In the genomic region with DNA sequence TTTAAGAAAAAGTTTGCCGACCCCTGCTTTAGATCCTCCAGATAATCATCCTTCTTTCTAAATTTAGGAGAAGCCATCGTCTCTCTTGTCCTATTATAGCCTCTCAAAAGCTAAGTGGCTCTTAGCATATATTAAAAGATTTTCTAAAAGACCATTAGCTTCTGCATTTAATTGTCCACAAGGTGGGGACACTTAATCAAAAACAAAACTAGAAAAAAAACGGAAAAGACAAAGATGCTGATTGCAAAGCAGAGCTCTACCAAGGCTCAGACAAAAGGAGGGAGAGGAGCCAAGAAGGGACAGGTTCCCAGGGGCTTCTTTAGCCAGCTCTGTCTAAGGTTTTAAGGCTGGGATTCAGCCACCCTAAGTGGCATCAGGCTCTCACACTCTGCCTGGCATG, we compare ENCODE assay signal across 11 cellular contexts.
DNase-seq lines count a peak whose midpoint lies in the region; ATAC-seq, FAIRE-seq and TF ChIP-seq lines count a peak whose summit lies in the region.
"Had no signal": no experiment of that assay in that cellular context is flagged by ENCODE, and none has a peak within 500 bp of the region (broad histone marks: within the 10 kb centered on the region; RNA-seq: fewer than 3 reads in every experiment).

No MANE protein-coding gene starts in this region.

- no peaks in the 10 kb centered on the region for H4K20me1 ChIP-seq in IMR-90 (ENCODE audit: insufficient read depth, low read length)

- H3K56ac ChIP-seq in IMR-90 (ENCODE audit: extremely low read depth, insufficient read depth, low read length): no peak overlapping the region

- H3K79me1 ChIP-seq in IMR-90 (ENCODE audit: low read depth in 1 of 2, low read length in 2 of 2): no peaks in the 10 kb centered on the region

- H3K4ac ChIP-seq in IMR-90 (ENCODE audit: low read depth, low read length): no peak overlapping the region

- no peak overlapping the region for H2BK5ac ChIP-seq in IMR-90 (ENCODE audit: low read depth, low read length, poor library complexity, severe bottlenecking)

- WGBS in IMR-90 (ENCODE audit: extremely low coverage in 2 of 2, insufficient read length in 1 of 2), 2 experiments: no CpG with 5 or more reads among the region's 3 CpGs

- H3K36me3 ChIP-seq in BJ (ENCODE audit: control insufficient read depth, insufficient read depth, low read length) (no peaks in the 10 kb centered on the region), IMR-90 (ENCODE audit: control insufficient read depth, insufficient read depth, low read length) (no peaks in the 10 kb centered on the region)
- H3K36me3 ChIP-seq: gastrocnemius medialis, WERI-Rb-1 had no signal

- H3K4me1 ChIP-seq in IMR-90 (ENCODE audit: control insufficient read depth, insufficient read depth, low read length): no peaks in the 10 kb centered on the region
- H3K4me1 ChIP-seq: gastrocnemius medialis had no signal

- H4K91ac ChIP-seq in IMR-90 (ENCODE audit: insufficient read depth, low read depth, low read length): no peak overlapping the region

- intact Hi-C loops in IMR-90 (cut with micrococcal nuclease): loop anchor here (1.0 to 5.0 kb wide), 3 partner anchors 377 to 862 kb away; no protein-coding TSS in a partner anchor

- CTCF ChIA-PET in BJ (lab: Yijun Ruan, JAX): interaction anchor here (0.6 to 4.9 kb wide), 21 partner anchors 9 to 1007 kb away, joined by 3 to 70 read pairs (median 4); partner anchors contain the start of gene CSMD2
- CTCF ChIA-PET in IMR-90 (lab: Yijun Ruan, JAX): no interaction called here

- POLR2A ChIA-PET in BJ (lab: Charles Lee) (no interaction called here), IMR-90 (lab: Charles Lee; ENCODE audit: unreplicated experiment) (no interaction called here)

- no peak for TF ChIP-seq POLR2A in IMR-90 (IDR thresholded peaks at IDR 0.05; ENCODE audit: low read depth, low read length)

- no peak overlapping the region for H2AK5ac ChIP-seq in IMR-90 (ENCODE audit: low read depth, low read length)

- H3K4me3 ChIP-seq in BJ (ENCODE audit: low read depth, low read length): no peak overlapping the region
- no peak overlapping the region for H3K4me3 ChIP-seq in IMR-90 (ENCODE audit: insufficient read depth, low read depth, low read length)
- H3K4me3 ChIP-seq: gastrocnemius medialis had no signal

- H4K5ac ChIP-seq in IMR-90 (ENCODE audit: low read depth, low read length): no peak overlapping the region

- TF ChIP-seq RAD21 in IMR-90 (IDR thresholded peaks at IDR 0.05; ENCODE audit: low read length): no peak

- no peak for DNase-seq in BJ (ENCODE audit: low read depth)
- DNase-seq in IMR-90: no peak
- DNase-seq in kidney tubule cell (ENCODE audit: low spot score): peak; percentile 34
- no peak for DNase-seq in GM19239 (ENCODE audit: insufficient read length, low spot score)
- no peak for DNase-seq in OCI-M2 (lab: John Stamatoyannopoulos, UW; ENCODE audit: unreplicated experiment)
- DNase-seq in retina: no peak
- DNase-seq: activated naive CD8-positive, alpha-beta T cell treated with anti-CD3 and anti-CD28 coated beads for 36 hours; gastrocnemius medialis; WERI-Rb-1 had no signal

- H3K4me2 ChIP-seq in IMR-90 (ENCODE audit: low read depth, low read length): no peak overlapping the region

- no peak overlapping the region for H3K18ac ChIP-seq in IMR-90 (ENCODE audit: low read depth, low read length)

- no peaks in the 10 kb centered on the region for H3K9me1 ChIP-seq in IMR-90 (ENCODE audit: insufficient read depth, low read length)

- H3K14ac ChIP-seq in IMR-90 (replicated peaks; ENCODE audit: low read depth, low read length): no peak overlapping the region

- H3K27ac ChIP-seq in IMR-90 (ENCODE audit: insufficient read depth, low read length) (no peak overlapping the region), VCaP (no peak overlapping the region)
- H3K27ac ChIP-seq: gastrocnemius medialis, WERI-Rb-1 had no signal

- TF ChIP-seq CTCF in BJ (IDR thresholded peaks at IDR 0.05; ENCODE audit: insufficient read depth, low read depth, low read length): peak; percentile 44
- 0 out of 2 replicates have a peak, but pooled peaks have one; percentile 20 for TF ChIP-seq CTCF in IMR-90 (conservative IDR thresholded peaks at IDR 0.05; ENCODE audit: low read depth, low read length)
- peak; percentile 69 for TF ChIP-seq CTCF in VCaP (conservative IDR thresholded peaks at IDR 0.05)

- dilution Hi-C loops in IMR-90 (cut with HindIII; ENCODE audit: low sequenced_read_pairs, unreplicated experiment): no loop called here

- H3K27me3 ChIP-seq in BJ (ENCODE audit: control insufficient read depth, insufficient read depth, low read length) (no peaks in the 10 kb centered on the region), IMR-90 (ENCODE audit: control insufficient read depth, insufficient read depth, low read length) (no peaks in the 10 kb centered on the region)
- H3K27me3 ChIP-seq: gastrocnemius medialis had no signal

- no TSS peak for BruUV-seq in IMR-90 (replicated peaks; lab: Mats Ljungman, UMichigan)

- in situ Hi-C loops in IMR-90 (cut with MboI; ENCODE audit: low sequenced_read_pairs): no loop called here

- H2BK120ac ChIP-seq in IMR-90 (ENCODE audit: low read depth, low read length): no peak overlapping the region

- no peak overlapping the region for H2BK15ac ChIP-seq in IMR-90 (ENCODE audit: low read depth, low read length)

- no peak overlapping the region for H3K23ac ChIP-seq in IMR-90 (ENCODE audit: low read depth, low read length)

- no peak overlapping the region for H2BK20ac ChIP-seq in IMR-90 (ENCODE audit: low read depth, low read length)

- FAIRE-seq in GM19239 (lab: Jason Lieb, UNC): no peak

- H2AK9ac ChIP-seq in IMR-90 (replicated peaks; ENCODE audit: low read depth, low read length, poor library complexity): no peak overlapping the region

- no peak overlapping the region for H2AFZ ChIP-seq in IMR-90 (replicated peaks; ENCODE audit: low read length, poor library complexity)

- no peak overlapping the region for H3K9ac ChIP-seq in IMR-90 (ENCODE audit: low read depth, low read length)

- H3K9me3 ChIP-seq in IMR-90 (ENCODE audit: control insufficient read depth, insufficient read depth, low read length): peaks cover 9% of the 10 kb centered on the region
- H3K9me3 ChIP-seq: gastrocnemius medialis had no signal

- no peak for ATAC-seq in IMR-90 (ENCODE audit: low read depth)
- no peak for ATAC-seq in GM18519 (IDR thresholded peaks at IDR 0.05; ENCODE audit: low FRiP score, unreplicated experiment)
- ATAC-seq: gastrocnemius medialis had no signal

- no peak overlapping the region for H4K8ac ChIP-seq in IMR-90 (ENCODE audit: low read depth in 2 of 2, low read length in 2 of 2)

TF ChIP-seq in IMR-90, 13 proteins besides CTCF, POLR2A, EP300 and RAD21:
- TF ChIP-seq SMC3 (IDR thresholded peaks at IDR 0.05; ENCODE audit: low read depth, low read length) (no peak), MXI1 (IDR thresholded peaks at IDR 0.05; ENCODE audit: borderline replicate concordance, low read depth, low read length) (no peak), MAZ (IDR thresholded peaks at IDR 0.05; ENCODE audit: borderline replicate concordance, low read depth, low read length) (no peak), CEBPB (IDR thresholded peaks at IDR 0.05; ENCODE audit: low read depth, low read length) (no peak), RCOR1 (IDR thresholded peaks at IDR 0.05; ENCODE audit: insufficient replicate concordance, low read length) (no peak), CHD1 (IDR thresholded peaks at IDR 0.05; ENCODE audit: low read depth, low read length) (no peak)
